In genomic region chr10:130933008-130933390, GRCh38 we compare ENCODE assay signal across 25 cellular contexts.
"Had no signal": no experiment of that assay in that cellular context is flagged by ENCODE, and none has a peak within 500 bp of the region (broad histone marks: within the 10 kb centered on the region; RNA-seq: fewer than 3 reads in every experiment).

No MANE protein-coding gene starts in this region.

- H3K36me3 ChIP-seq: esophagus muscularis mucosa, gastroesophageal sphincter, heart left ventricle, neutrophil, pancreas, right lobe of liver, thoracic aorta, tibial nerve, vagina had no signal

- H3K4me3 Mint-ChIP-seq: immature natural killer cell; memory B cell; naive B cell; natural killer cell treated with Interleukin-12 subunit alpha and Interleukin-12 subunit beta and Interleukin-15 and Interleukin-18, amount 100 ng/mL, for 72 hours; neural crest cell; stimulated activated naive B cell treated with anti-CD40 and anti-IgM and Interleukin-4, amounts not matched to agents 10 μg/mL and 1 μg/mL and 100 μg/mL, for 72 hours; stimulated activated naive CD8-positive, alpha-beta T cell treated with anti-CD3 and anti-CD28 coated beads, Interleukin-15, Interleukin-2, amounts not matched to agents 100 ng/mL and 50 ng/mL, for 24 hours had no signal

- H3K4me1 Mint-ChIP-seq: immature natural killer cell; memory B cell; naive B cell; stimulated activated naive B cell treated with anti-CD40 and anti-IgM and Interleukin-4, amounts not matched to agents 10 μg/mL and 1 μg/mL and 100 μg/mL, for 72 hours had no signal

- H3K4me1 ChIP-seq: esophagus muscularis mucosa, foreskin keratinocyte, gastroesophageal sphincter, pancreas, right lobe of liver, tibial nerve, vagina had no signal

- H3K4me3 ChIP-seq: esophagus muscularis mucosa, gastroesophageal sphincter, heart left ventricle, lung, mucosa of descending colon, pancreas, right lobe of liver, thoracic aorta, tibial nerve, vagina had no signal

- H3K27ac Mint-ChIP-seq: immature natural killer cell; memory B cell; naive B cell; natural killer cell treated with Interleukin-12 subunit alpha and Interleukin-12 subunit beta and Interleukin-15 and Interleukin-18, amount 100 ng/mL, for 72 hours; stimulated activated naive B cell treated with anti-CD40 and anti-IgM and Interleukin-4, amounts not matched to agents 10 μg/mL and 1 μg/mL and 100 μg/mL, for 72 hours; stimulated activated naive CD8-positive, alpha-beta T cell treated with anti-CD3 and anti-CD28 coated beads, Interleukin-15, Interleukin-2, amounts not matched to agents 100 ng/mL and 50 ng/mL, for 24 hours had no signal

- H3K36me3 Mint-ChIP-seq: immature natural killer cell; memory B cell; naive B cell; natural killer cell treated with Interleukin-12 subunit alpha and Interleukin-12 subunit beta and Interleukin-15 and Interleukin-18, amount 100 ng/mL, for 72 hours; stimulated activated naive B cell treated with anti-CD40 and anti-IgM and Interleukin-4, amounts not matched to agents 10 μg/mL and 1 μg/mL and 100 μg/mL, for 72 hours had no signal

- H3K27me3 Mint-ChIP-seq: stimulated activated naive B cell treated with anti-CD40 and anti-IgM and Interleukin-4, amounts not matched to agents 10 μg/mL and 1 μg/mL and 100 μg/mL, for 72 hours had no signal

- H3K9me3 ChIP-seq: esophagus muscularis mucosa, gastroesophageal sphincter, heart left ventricle, mucosa of descending colon, neutrophil, pancreas, right lobe of liver, thoracic aorta, vagina had no signal

- H3K27ac ChIP-seq: esophagus muscularis mucosa, foreskin keratinocyte, gastroesophageal sphincter, heart left ventricle, neutrophil, pancreas, right lobe of liver, thoracic aorta, tibial nerve, vagina had no signal

- H3K27me3 ChIP-seq: foreskin keratinocyte, neutrophil, pancreas, right lobe of liver, tibial nerve, vagina had no signal

- H3K9me3 Mint-ChIP-seq: immature natural killer cell; natural killer cell treated with Interleukin-12 subunit alpha and Interleukin-12 subunit beta and Interleukin-15 and Interleukin-18, amount 100 ng/mL, for 72 hours; neural crest cell; stimulated activated naive CD8-positive, alpha-beta T cell treated with anti-CD3 and anti-CD28 coated beads, Interleukin-15, Interleukin-2, amounts not matched to agents 100 ng/mL and 50 ng/mL, for 24 hours had no signal

- DNase-seq: cortex of kidney; effector CD4-positive, alpha-beta T cell; foreskin keratinocyte; heart left ventricle; hippocampal formation; immature natural killer cell; mucosa of descending colon; naive B cell; pancreas; right lobe of liver; small intestine; stimulated activated CD4-positive, alpha-beta T cell treated with anti-CD3 and anti-CD28 coated beads, Interleukin-15, amount 100 ng/mL, for 24 hours; stimulated activated CD4-positive, alpha-beta T cell treated with anti-CD3 and anti-CD28 coated beads, Interleukin-2, amount 100 ng/mL, for 48 hours; stimulated activated naive B cell treated with anti-CD40 and anti-IgM and Interleukin-4, amounts not matched to agents 10 μg/mL and 1 μg/mL and 100 μg/mL, for 72 hours had no signal
